8 cellular contexts compared by ENCODE assay signal in genomic region chr15:34495707-34496106, GRCh38. TPM values are rescaled to one million over a fixed set of nuclear protein-coding genes. Genes with fewer than 3 reads are reported as not detected.
DNase-seq lines count a peak whose midpoint lies in the region; ATAC-seq and TF ChIP-seq lines count a peak whose summit lies in the region.
"Not testable (repeated sequence)": the region's sequence is repeated elsewhere in the genome, so short reads cannot be mapped to it uniquely, and the experiment has no call there.

No MANE protein-coding gene starts in this region.

- peak overlapping the region; percentile 43 for H3K27ac Mint-ChIP-seq in activated CD4-positive, alpha-beta T cell treated with anti-CD3 and anti-CD28 coated beads, Interleukin-2, amount 10 ng/mL, durations not matched to agents 24 days and 14 days
- H3K27ac Mint-ChIP-seq in activated T-helper 17 cell treated with anti-CD3 and anti-CD28 coated beads, Interleukin-2, amount 50 U/mL, for 72 hours; chondrocyte (ENCODE audit: unreplicated experiment); nephron; stimulated activated memory B cell treated with anti-CD40 and anti-IgM and Interleukin-4, amounts not matched to agents 10 μg/mL and 1 μg/mL and 100 μg/mL, for 72 hours: not testable (repeated sequence)

- DNase-seq in activated CD4-positive, alpha-beta T cell treated with anti-CD3 and anti-CD28 coated beads, Interleukin-2, amount 10 ng/mL, durations not matched to agents 24 days and 14 days = not testable (repeated sequence)
- DNase-seq in chondrocyte (ENCODE audit: low spot score) (peak; percentile 79), right cardiac atrium (peak in 1 of 3 donors; percentile 55), upper lobe of left lung (peak in 1 of 2 donors; percentile 46)

- H3K4me3 ChIP-seq in HEK293 (ENCODE audit: low read depth, low read length); right cardiac atrium (ENCODE audit: low read length); upper lobe of left lung: not testable (repeated sequence)

- not testable (repeated sequence) for H3K4me1 Mint-ChIP-seq in activated CD4-positive, alpha-beta T cell treated with anti-CD3 and anti-CD28 coated beads, Interleukin-2, amount 10 ng/mL, durations not matched to agents 24 days and 14 days; activated T-helper 17 cell treated with anti-CD3 and anti-CD28 coated beads, Interleukin-2, amount 50 U/mL, for 72 hours; chondrocyte (ENCODE audit: low read depth); nephron
- peaks cover 10% of the 10 kb centered on the region for H3K4me1 Mint-ChIP-seq in stimulated activated memory B cell treated with anti-CD40 and anti-IgM and Interleukin-4, amounts not matched to agents 10 μg/mL and 1 μg/mL and 100 μg/mL, for 72 hours

- H3K36me3 Mint-ChIP-seq in activated CD4-positive, alpha-beta T cell treated with anti-CD3 and anti-CD28 coated beads, Interleukin-2, amount 10 ng/mL, durations not matched to agents 24 days and 14 days (ENCODE audit: low read depth); activated T-helper 17 cell treated with anti-CD3 and anti-CD28 coated beads, Interleukin-2, amount 50 U/mL, for 72 hours (ENCODE audit: low read depth); chondrocyte (ENCODE audit: low read depth); nephron (ENCODE audit: low read depth); stimulated activated memory B cell treated with anti-CD40 and anti-IgM and Interleukin-4, amounts not matched to agents 10 μg/mL and 1 μg/mL and 100 μg/mL, for 72 hours: not testable (repeated sequence)

- not testable (repeated sequence) for TF ChIP-seq EP300 in upper lobe of left lung (IDR thresholded peaks at IDR 0.05)

- intact Hi-C loops in activated CD4-positive, alpha-beta T cell treated with anti-CD3 and anti-CD28 coated beads, Interleukin-2, amount 10 ng/mL, durations not matched to agents 24 days and 14 days (cut with micrococcal nuclease) = loop anchor here (10.0 kb wide), 1 partner anchor 51 kb away; no protein-coding TSS in a partner anchor
- intact Hi-C loops in right cardiac atrium (cut with DNase I) = not testable (repeated sequence)

- peaks cover 75% of the 10 kb centered on the region for H3K27me3 Mint-ChIP-seq in activated CD4-positive, alpha-beta T cell treated with anti-CD3 and anti-CD28 coated beads, Interleukin-2, amount 10 ng/mL, durations not matched to agents 24 days and 14 days
- H3K27me3 Mint-ChIP-seq in activated T-helper 17 cell treated with anti-CD3 and anti-CD28 coated beads, Interleukin-2, amount 50 U/mL, for 72 hours = peaks cover 46% of the 10 kb centered on the region
- H3K27me3 Mint-ChIP-seq in chondrocyte (ENCODE audit: low read depth) (peaks cover 61% of the 10 kb centered on the region), nephron (ENCODE audit: low read depth) (peaks cover 79% of the 10 kb centered on the region)
- peaks cover 64% of the 10 kb centered on the region for H3K27me3 Mint-ChIP-seq in stimulated activated memory B cell treated with anti-CD40 and anti-IgM and Interleukin-4, amounts not matched to agents 10 μg/mL and 1 μg/mL and 100 μg/mL, for 72 hours

- TF ChIP-seq CTCF in HEK293 (tag by site-specific recombination; IDR thresholded peaks at IDR 0.05); chondrocyte (IDR thresholded peaks at IDR 0.05); nephron (IDR thresholded peaks at IDR 0.05; ENCODE audit: unreplicated experiment in 3 of 3); upper lobe of left lung (IDR thresholded peaks at IDR 0.05): not testable (repeated sequence)

- peak overlapping the region; percentile 15 for H3K4me3 Mint-ChIP-seq in activated CD4-positive, alpha-beta T cell treated with anti-CD3 and anti-CD28 coated beads, Interleukin-2, amount 10 ng/mL, durations not matched to agents 24 days and 14 days
- peak overlapping the region; percentile 45 for H3K4me3 Mint-ChIP-seq in activated T-helper 17 cell treated with anti-CD3 and anti-CD28 coated beads, Interleukin-2, amount 50 U/mL, for 72 hours
- H3K4me3 Mint-ChIP-seq in chondrocyte (ENCODE audit: unreplicated experiment); stimulated activated memory B cell treated with anti-CD40 and anti-IgM and Interleukin-4, amounts not matched to agents 10 μg/mL and 1 μg/mL and 100 μg/mL, for 72 hours: not testable (repeated sequence)
- H3K4me3 Mint-ChIP-seq in nephron = peak overlapping the region in 2 of 3 experiments; percentile 42 to 53

- CTCF ChIA-PET in HEK293 (lab: Yijun Ruan, JAX) = not testable (repeated sequence)

- not testable (repeated sequence) for TF ChIP-seq POLR2A in upper lobe of left lung (IDR thresholded peaks at IDR 0.05)

- H3K4me1 ChIP-seq in HEK293 (ENCODE audit: control insufficient read depth, insufficient read depth, low read length); right cardiac atrium (ENCODE audit: control insufficient read depth, insufficient read depth, low read length): not testable (repeated sequence)
- H3K4me1 ChIP-seq in upper lobe of left lung = peaks cover 0 to 25% (median 10%) of the 10 kb centered on the region in 4 donors

- not testable (repeated sequence) for H3K27ac ChIP-seq in HEK293 (ENCODE audit: extremely low read depth, low read depth, low read length); right cardiac atrium (ENCODE audit: low read length); upper lobe of left lung

- WGBS in right cardiac atrium = 12% methylated on average over 26 of the region's 26 CpGs
- 22% methylated on average over 21 of the region's 26 CpGs; no CpG with 5 or more reads in 1 of the 2 donors for WGBS in upper lobe of left lung, 2 donors

- not testable (repeated sequence) for H3K9me3 ChIP-seq in HEK293 (ENCODE audit: control insufficient read depth, insufficient read depth, low read depth, low read length); right cardiac atrium (ENCODE audit: control insufficient read depth, low read length); upper lobe of left lung

- POLR2A ChIA-PET in HEK293 (lab: Yijun Ruan, JAX) = not testable (repeated sequence)

- not testable (repeated sequence) for ATAC-seq in activated T-helper 17 cell treated with anti-CD3 and anti-CD28 coated beads, Interleukin-2, amount 50 U/mL, for 72 hours (replicated peaks)
- ATAC-seq in right cardiac atrium (peak; percentile 11 to 33), upper lobe of left lung (ENCODE audit: low FRiP score in 2 of 2) (peak; percentile 34 to 36)
- peak; percentile 31 for ATAC-seq in stimulated activated memory B cell treated with anti-CD40 and anti-IgM and Interleukin-4, amounts not matched to agents 10 μg/mL and 1 μg/mL and 100 μg/mL, for 72 hours

- not testable (repeated sequence) for H3K36me3 ChIP-seq in HEK293 (ENCODE audit: control insufficient read depth in 2 of 2, insufficient read depth in 1 of 2, low read length in 2 of 2); upper lobe of left lung

- H3K9me3 Mint-ChIP-seq in activated CD4-positive, alpha-beta T cell treated with anti-CD3 and anti-CD28 coated beads, Interleukin-2, amount 10 ng/mL, durations not matched to agents 24 days and 14 days; activated T-helper 17 cell treated with anti-CD3 and anti-CD28 coated beads, Interleukin-2, amount 50 U/mL, for 72 hours; chondrocyte (ENCODE audit: low read depth); nephron; stimulated activated memory B cell treated with anti-CD40 and anti-IgM and Interleukin-4, amounts not matched to agents 10 μg/mL and 1 μg/mL and 100 μg/mL, for 72 hours: not testable (repeated sequence)

- H3K27me3 ChIP-seq in right cardiac atrium (ENCODE audit: control insufficient read depth, insufficient read depth) = not testable (repeated sequence)
- H3K27me3 ChIP-seq in upper lobe of left lung = peaks cover 0 to 24% (median 15%) of the 10 kb centered on the region in 4 donors

TF ChIP-seq in HEK293, 187 proteins besides CTCF, POLR2A, EP300 and RAD21:
- 0 out of 2 replicates have a peak, but pooled peaks have one; percentile 25 for TF ChIP-seq SCRT2 (tag by site-specific recombination; IDR thresholded peaks at IDR 0.05)
TF ChIP-seq in HEK293: peak in this region for 1; not testable (repeated sequence) for 186.

RNA-seq across cellular contexts. Expression of gene GOLGA8A, which starts 58.1 kb away (rescaled TPM):
- 244 and 246 TPM in 2 replicates for total RNA-seq in activated CD4-positive, alpha-beta T cell treated with anti-CD3 and anti-CD28 coated beads, Interleukin-2, amount 10 ng/mL, durations not matched to agents 24 days and 14 days
- 100 to 1,000 TPM; 169 to 560 TPM for total RNA-seq in activated T-helper 17 cell treated with anti-CD3 and anti-CD28 coated beads, Interleukin-2, amount 50 U/mL, for 72 hours
- total RNA-seq in chondrocyte = 106 to 116 TPM (median 106 TPM) in 3 replicates
- total RNA-seq in right cardiac atrium = 10 to 100 TPM; 18.3 to 26.3 (median 23.5) TPM
- 22.5 TPM for polyA plus RNA-seq in right cardiac atrium
- 100 to 1,000 TPM in 1 of 6 donors, 10 to 100 TPM in 5; 28.1 to 172 (median 70.4) TPM for total RNA-seq in upper lobe of left lung
